In the genomic region with DNA sequence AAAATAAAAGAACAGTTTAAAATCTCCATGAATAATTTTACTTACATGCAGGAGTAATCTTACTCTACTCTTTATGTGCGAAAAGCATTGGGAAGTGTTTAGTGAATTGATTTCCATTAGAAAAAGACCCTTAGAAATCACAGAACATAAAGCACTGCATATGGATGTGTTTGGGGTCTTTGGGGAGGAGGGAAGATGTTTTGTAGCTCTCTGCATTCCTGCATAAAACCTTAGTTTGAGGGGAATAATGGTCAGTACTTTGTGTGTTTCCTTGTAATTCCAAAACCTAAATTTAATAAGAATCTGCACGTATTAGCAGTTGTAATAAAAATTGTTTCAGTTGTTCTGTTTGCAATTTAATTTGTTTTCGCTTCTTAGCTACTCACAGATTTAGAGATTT, we compare ENCODE assay signal across 8 cellular contexts.
DNase-seq lines count a peak whose midpoint lies in the region; ATAC-seq and TF ChIP-seq lines count a peak whose summit lies in the region.

No MANE protein-coding gene starts in this region.

- H3K4me3 ChIP-seq in adipocyte (ENCODE audit: low read length) = peak overlapping the region; percentile 86
- H3K4me3 ChIP-seq in left lung = peak overlapping the region; percentile 28 to 42
- peak overlapping the region; percentile 81 for H3K4me3 ChIP-seq in thoracic aorta

- no peak for DNase-seq in activated CD4-positive, alpha-beta T cell treated with anti-CD3 and anti-CD28 coated beads, Interleukin-2, amount 10 ng/mL, durations not matched to agents 24 days and 14 days
- DNase-seq in activated CD4-positive, alpha-beta T cell treated with anti-CD3 and anti-CD28 coated beads, Interleukin-2, amount 50 U/mL, for 1 hour = no peak
- DNase-seq in adipocyte (ENCODE audit: low read depth) = peak; percentile 4
- no peak for DNase-seq in left lung
- DNase-seq in thoracic aorta (ENCODE audit: low spot score) = no peak
- no peak for DNase-seq in stimulated activated CD4-positive, alpha-beta T cell treated with anti-CD3 and anti-CD28 coated beads, Interleukin-12 subunit alpha, Interleukin-12 subunit beta, amount 100 ng/mL, for 4 hours
- DNase-seq in AG20443 (ENCODE audit: low spot score) = no peak
- DNase-seq in HT-29 (ENCODE audit: low spot score) = no peak

- TF ChIP-seq CTCF in left lung (IDR thresholded peaks at IDR 0.05) = no peak
- TF ChIP-seq CTCF in thoracic aorta (IDR thresholded peaks at IDR 0.05) = no peak

- H3K27ac ChIP-seq in left lung = peak overlapping the region; percentile 71 to 76
- peak overlapping the region; percentile 70 to 74 for H3K27ac ChIP-seq in thoracic aorta

- H3K9me3 Mint-ChIP-seq in activated CD4-positive, alpha-beta T cell treated with anti-CD3 and anti-CD28 coated beads, Interleukin-2, amount 10 ng/mL, durations not matched to agents 24 days and 14 days = no peaks in the 10 kb centered on the region

- H3K9ac ChIP-seq in adipocyte (ENCODE audit: low read length) = peak overlapping the region; percentile 86

- H3K36me3 ChIP-seq in adipocyte (ENCODE audit: control insufficient read depth, insufficient read depth, low read length, severe bottlenecking) (peaks cover 7% of the 10 kb centered on the region), left lung (no peaks in the 10 kb centered on the region), thoracic aorta (no peaks in the 10 kb centered on the region)

- peaks cover 27% of the 10 kb centered on the region for H3K4me1 ChIP-seq in adipocyte (ENCODE audit: control insufficient read depth, insufficient read depth, low read length)
- peaks cover 22 to 57% of the 10 kb centered on the region in 2 donors for H3K4me1 ChIP-seq in left lung
- H3K4me1 ChIP-seq in thoracic aorta (ENCODE audit: control insufficient read depth in 1 of 2, low read depth in 2 of 2) = peaks cover 9 to 24% of the 10 kb centered on the region in 2 donors

- H3K27me3 Mint-ChIP-seq in activated CD4-positive, alpha-beta T cell treated with anti-CD3 and anti-CD28 coated beads, Interleukin-2, amount 10 ng/mL, durations not matched to agents 24 days and 14 days = no peaks in the 10 kb centered on the region

- H3K4me3 Mint-ChIP-seq in activated CD4-positive, alpha-beta T cell treated with anti-CD3 and anti-CD28 coated beads, Interleukin-2, amount 10 ng/mL, durations not matched to agents 24 days and 14 days = peak overlapping the region; percentile 87

- peaks cover 20% of the 10 kb centered on the region for H3K36me3 Mint-ChIP-seq in activated CD4-positive, alpha-beta T cell treated with anti-CD3 and anti-CD28 coated beads, Interleukin-2, amount 10 ng/mL, durations not matched to agents 24 days and 14 days (ENCODE audit: low read depth)

- H3K27me3 ChIP-seq in adipocyte (replicated peaks; ENCODE audit: control insufficient read depth, insufficient read depth, low read length) (no peaks in the 10 kb centered on the region), left lung (no peaks in the 10 kb centered on the region), thoracic aorta (replicated peaks; ENCODE audit: insufficient read depth) (no peaks in the 10 kb centered on the region)

- intact Hi-C loops in activated CD4-positive, alpha-beta T cell treated with anti-CD3 and anti-CD28 coated beads, Interleukin-2, amount 10 ng/mL, durations not matched to agents 24 days and 14 days (cut with micrococcal nuclease) = loop anchor here (1.0 to 10.0 kb wide), 6 partner anchors 34 to 686 kb away; a partner anchor contains a TSS
- intact Hi-C loops in left lung (cut with DNase I) = no loop called here

- ATAC-seq in left lung = no peak
- ATAC-seq in thoracic aorta (ENCODE audit: insufficient number of reproducible peaks, low FRiP score, low read depth) = no peak

- peak overlapping the region; percentile 95 for H3K27ac Mint-ChIP-seq in activated CD4-positive, alpha-beta T cell treated with anti-CD3 and anti-CD28 coated beads, Interleukin-2, amount 10 ng/mL, durations not matched to agents 24 days and 14 days

- peaks cover 30% of the 10 kb centered on the region for H3K4me1 Mint-ChIP-seq in activated CD4-positive, alpha-beta T cell treated with anti-CD3 and anti-CD28 coated beads, Interleukin-2, amount 10 ng/mL, durations not matched to agents 24 days and 14 days

- H3K9me3 ChIP-seq in adipocyte (ENCODE audit: control insufficient read depth, low read length) = no peaks in the 10 kb centered on the region
- no peaks in the 10 kb centered on the region for H3K9me3 ChIP-seq in left lung
- no peaks in the 10 kb centered on the region for H3K9me3 ChIP-seq in thoracic aorta

Comparison
In these comparisons a context has a peak if more than half of its experiments do, and no peak if none do; other contexts are left out.
1. H3K4me3 ChIP-seq: peak in every context shown above with its lines; median percentile 86 in adipocyte; 81 in thoracic aorta; 35 in left lung.